ENCODE assay signal across 17 cellular contexts in genomic region chr9:93247892-93248291, GRCh38.
DNase-seq lines count a peak whose midpoint lies in the region; ATAC-seq and TF ChIP-seq lines count a peak whose summit lies in the region.
"Had no signal": no experiment of that assay in that cellular context is flagged by ENCODE, and none has a peak within 500 bp of the region (broad histone marks: within the 10 kb centered on the region; RNA-seq: fewer than 3 reads in every experiment).

No MANE protein-coding gene starts in this region.

- H3K27ac ChIP-seq in neural progenitor cell (no peak overlapping the region), foreskin keratinocyte (no peak overlapping the region)
- H3K27ac ChIP-seq: HL-60 had no signal

- H3K4me1 ChIP-seq in neural progenitor cell (peaks cover 6% of the 10 kb centered on the region), foreskin keratinocyte (no peaks in the 10 kb centered on the region)

- peaks cover 8% of the 10 kb centered on the region for H3K27me3 Mint-ChIP-seq in neural progenitor cell (ENCODE audit: insufficient read depth, low read depth)
- H3K27me3 Mint-ChIP-seq: B cell; CD4-positive, alpha-beta T cell had no signal

- no peaks in the 10 kb centered on the region for H3F3A ChIP-seq in neural progenitor cell (ENCODE audit: low read depth)

- TF ChIP-seq CTCF in neural progenitor cell (IDR thresholded peaks at IDR 0.05) (no peak), foreskin keratinocyte (conservative IDR thresholded peaks at IDR 0.05) (no peak), GM10266 (IDR thresholded peaks at IDR 0.05; ENCODE audit: control insufficient read depth, insufficient read depth, low read depth, missing control alignments) (no peak)

- intact Hi-C loops in Right ventricle myocardium superior (cut with DNase I), result no loop called here
- intact Hi-C loops in left cardiac atrium (cut with DNase I), result no loop called here
- intact Hi-C loops in left ventricle myocardium superior (cut with micrococcal nuclease), result no loop called here

- no peaks in the 10 kb centered on the region for H3K79me2 ChIP-seq in neural progenitor cell (ENCODE audit: low read depth)

- no peak overlapping the region for H3K4me2 ChIP-seq in neural progenitor cell

- no peaks in the 10 kb centered on the region for H3K36me3 ChIP-seq in neural progenitor cell

- peaks cover 3% of the 10 kb centered on the region for H4K20me1 ChIP-seq in neural progenitor cell (ENCODE audit: low read depth)

- H3K4me1 Mint-ChIP-seq in neural progenitor cell, result peaks cover 19% of the 10 kb centered on the region
- H3K4me1 Mint-ChIP-seq: B cell had no signal

- DNase-seq in Right ventricle myocardium superior (no peak), left cardiac atrium (no peak), left ventricle myocardium superior (peak; percentile 44), neural progenitor cell (ENCODE audit: low spot score) (no peak), cerebellum (ENCODE audit: low spot score) (no peak), foreskin keratinocyte (no peak), GM10266 (ENCODE audit: extremely low spot score) (no peak)
- DNase-seq: 8988T; C1 segment of cervical spinal cord; Calu3; CD4-positive, alpha-beta T cell; DMS 273 treated with DMSO at 0.1 percent for 48 hours; DMS79; HCEC 1CT; HFFc6 had no signal

- H2AFZ ChIP-seq in neural progenitor cell (replicated peaks), result no peak overlapping the region

- H3K27me3 ChIP-seq in neural progenitor cell (no peaks in the 10 kb centered on the region), foreskin keratinocyte (no peaks in the 10 kb centered on the region)

- no peaks in the 10 kb centered on the region for H3K9me3 ChIP-seq in neural progenitor cell (ENCODE audit: low read depth)

- peak overlapping the region; percentile 46 for H3K27ac Mint-ChIP-seq in neural progenitor cell
- H3K27ac Mint-ChIP-seq: B cell; CD4-positive, alpha-beta T cell; HFFc6 had no signal

- H3K9ac ChIP-seq in neural progenitor cell, result no peak overlapping the region

- H3K36me3 Mint-ChIP-seq in neural progenitor cell, result peaks cover 26% of the 10 kb centered on the region

- H3K9me3 Mint-ChIP-seq in neural progenitor cell, result no peaks in the 10 kb centered on the region
- H3K9me3 Mint-ChIP-seq: CD4-positive, alpha-beta T cell; HFFc6 had no signal

- no peak overlapping the region for H3K4me3 ChIP-seq in neural progenitor cell

- ATAC-seq in Right ventricle myocardium superior (ENCODE audit: poor library complexity) (peak; percentile 32), left cardiac atrium (no peak), left ventricle myocardium superior (peak; percentile 20), foreskin keratinocyte (no peak)

- H3K4me3 Mint-ChIP-seq in neural progenitor cell, result no peak overlapping the region
- H3K4me3 Mint-ChIP-seq: B cell; CD4-positive, alpha-beta T cell; HFFc6 had no signal

Comparison
In these comparisons a context has a peak if more than half of its experiments do, and no peak if none do; other contexts are left out.
1. ATAC-seq: peak in Right ventricle myocardium superior (single experiment) and left ventricle myocardium superior (single experiment); none in left cardiac atrium (0 of 2) and foreskin keratinocyte (single experiment).